Comparison of ENCODE assay signal across 17 cellular contexts in the genomic region with DNA sequence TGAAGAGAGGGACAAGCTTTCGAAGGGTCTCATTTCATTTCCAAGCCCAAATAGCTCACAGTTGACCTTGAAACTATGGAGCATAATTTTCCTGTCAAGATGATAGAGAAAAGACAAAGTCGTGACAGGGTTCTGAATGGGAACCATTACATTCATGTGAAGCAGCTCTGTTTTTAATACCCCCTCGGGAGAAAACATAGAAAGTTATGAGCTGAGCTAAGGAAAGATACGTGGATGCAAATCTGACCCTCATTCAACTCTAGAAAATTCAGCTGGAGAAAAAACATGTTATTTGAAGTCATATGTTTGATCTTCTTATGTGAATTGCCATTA. TPM values are rescaled to one million over a fixed set of nuclear protein-coding genes. Genes with fewer than 3 reads are reported as not detected.
DNase-seq lines count a peak whose midpoint lies in the region; ATAC-seq and TF ChIP-seq lines count a peak whose summit lies in the region.
"Had no signal": no experiment of that assay in that cellular context is flagged by ENCODE, and none has a peak within 500 bp of the region (broad histone marks: within the 10 kb centered on the region; RNA-seq: fewer than 3 reads in every experiment).

No MANE protein-coding gene starts in this region.

- no peaks in the 10 kb centered on the region for H3K27me3 Mint-ChIP-seq in neural crest cell (ENCODE audit: low read depth)

- H3K4me1 Mint-ChIP-seq in neural crest cell: peaks cover 20% of the 10 kb centered on the region

- H3K9me3 ChIP-seq in left ventricle myocardium inferior (replicated peaks) (no peaks in the 10 kb centered on the region), mesodermal cell (ENCODE audit: control insufficient read depth, low read length) (no peaks in the 10 kb centered on the region)
- H3K9me3 ChIP-seq: BLaER1, Caco-2, HAP-1 had no signal

- ATAC-seq in Right ventricle myocardium inferior (no peak), HG03196 (IDR thresholded peaks at IDR 0.05; ENCODE audit: unreplicated experiment) (no peak)
- ATAC-seq: CD8-positive, alpha-beta T cell had no signal

- H3K36me3 ChIP-seq in left ventricle myocardium inferior (no peaks in the 10 kb centered on the region), mesodermal cell (ENCODE audit: control insufficient read depth, insufficient read depth, low read length) (no peaks in the 10 kb centered on the region)
- H3K36me3 ChIP-seq: BLaER1, HAP-1 had no signal

- TF ChIP-seq CTCF in left ventricle myocardium inferior (IDR thresholded peaks at IDR 0.05; ENCODE audit: borderline replicate concordance): no peak
- TF ChIP-seq CTCF in neural crest cell (conservative IDR thresholded peaks at IDR 0.05): no peak

- DNase-seq in left ventricle myocardium inferior: no peak
- DNase-seq in Right ventricle myocardium inferior (ENCODE audit: missing footprints): no peak
- no peak for DNase-seq in neural crest cell (ENCODE audit: low read depth, low spot score)
- no peak for DNase-seq in COLO829 (ENCODE audit: low spot score)
- DNase-seq in cerebellar nuclear complex (lab: John Stamatoyannopoulos, UW): no peak
- DNase-seq: 8988T; Caco-2; CD8-positive, alpha-beta T cell; GM23248; IMR-90 had no signal

- H3K4me1 ChIP-seq in left ventricle myocardium inferior: peaks cover 12% of the 10 kb centered on the region
- peaks cover 19% of the 10 kb centered on the region for H3K4me1 ChIP-seq in mesodermal cell (ENCODE audit: control insufficient read depth, insufficient read depth, low read length, poor library complexity, severe bottlenecking)
- H3K4me1 ChIP-seq: Caco-2, HAP-1 had no signal

- intact Hi-C loops in left ventricle myocardium inferior (cut with micrococcal nuclease) (no loop called here), Right ventricle myocardium inferior (cut with DNase I) (no loop called here)

- H3K4me3 Mint-ChIP-seq in neural crest cell: no peak overlapping the region
- H3K4me3 Mint-ChIP-seq: CD8-positive, alpha-beta T cell had no signal

- H3K27ac ChIP-seq in left ventricle myocardium inferior (replicated peaks) (peak overlapping the region; percentile 11), mesodermal cell (ENCODE audit: low read depth, low read length, severe bottlenecking) (peak overlapping the region; percentile 68)
- H3K27ac ChIP-seq: BLaER1, GM23248 had no signal

- H3K27me3 ChIP-seq in left ventricle myocardium inferior (ENCODE audit: low read depth): no peaks in the 10 kb centered on the region
- H3K27me3 ChIP-seq: BLaER1 had no signal

- peak overlapping the region; percentile 89 for H3K27ac Mint-ChIP-seq in neural crest cell (ENCODE audit: unreplicated experiment)
- H3K27ac Mint-ChIP-seq: CD8-positive, alpha-beta T cell had no signal

- WGBS in mesodermal cell (ENCODE audit: insufficient coverage in 2 of 2), 2 experiments: 100% methylated on average over 2 to 3 of the region's 4 CpGs

- H3K36me3 Mint-ChIP-seq in neural crest cell (ENCODE audit: low read depth): no peaks in the 10 kb centered on the region
- H3K36me3 Mint-ChIP-seq: CD8-positive, alpha-beta T cell had no signal

- no peaks in the 10 kb centered on the region for H3K9me3 Mint-ChIP-seq in neural crest cell
- H3K9me3 Mint-ChIP-seq: CD8-positive, alpha-beta T cell had no signal

- H3K4me3 ChIP-seq in left ventricle myocardium inferior (no peak overlapping the region), mesodermal cell (ENCODE audit: extremely low read depth, insufficient read depth, low read length, poor library complexity, severe bottlenecking) (no peak overlapping the region)
- H3K4me3 ChIP-seq: BLaER1, GM23248, HAP-1 had no signal

RNA-seq across cellular contexts. Expression of gene LRRC52, which starts 48.0 kb away (rescaled TPM):
- 1.8 TPM for total RNA-seq in left ventricle myocardium inferior
- 0.30 TPM for total RNA-seq in Right ventricle myocardium inferior
- polyA plus RNA-seq in mesodermal cell (2013, experiment 1 of 2): not detected
- not detected for polyA plus RNA-seq in mesodermal cell (2013, experiment 2 of 2)
- total RNA-seq in neural crest cell: not detected in 2 replicates
- total RNA-seq: A673; Caco-2; CD8-positive, alpha-beta T cell; GM23248; H4; IMR-90 had no signal
- polyA plus RNA-seq: AG04450, GM23248, IMR-90 had no signal

RNA-seq across cellular contexts. Expression of gene RXRG, which starts 50.9 kb away (rescaled TPM):
- total RNA-seq in left ventricle myocardium inferior (9.3 TPM), Right ventricle myocardium inferior (3.1 TPM), neural crest cell (6.7 and 6.8 TPM in 2 replicates)
- polyA plus RNA-seq in mesodermal cell (2013, experiment 1 of 2): 1.00 TPM
- 0.96 TPM for polyA plus RNA-seq in mesodermal cell (2013, experiment 2 of 2)
- total RNA-seq: A673; Caco-2; CD8-positive, alpha-beta T cell; GM23248; H4; IMR-90 had no signal
- polyA plus RNA-seq: AG04450, GM23248, IMR-90 had no signal
